In genomic region chr6:109167557-109167956, GRCh38 we compare ENCODE assay signal across 24 cellular contexts.
DNase-seq lines count a peak whose midpoint lies in the region; ATAC-seq and TF ChIP-seq lines count a peak whose summit lies in the region.
"Had no signal": no experiment of that assay in that cellular context is flagged by ENCODE, and none has a peak within 500 bp of the region (broad histone marks: within the 10 kb centered on the region; RNA-seq: fewer than 3 reads in every experiment).

No MANE protein-coding gene starts in this region.

- no peak overlapping the region for H4K12ac ChIP-seq in trophoblast cell (ENCODE audit: low read depth, low read length)

- no peak overlapping the region for H3K23ac ChIP-seq in trophoblast cell (ENCODE audit: low read length)

- H3K4me1 ChIP-seq in HEK293 (ENCODE audit: control insufficient read depth, insufficient read depth, low read length) (no peaks in the 10 kb centered on the region), trophoblast cell (ENCODE audit: control insufficient read depth in 1 of 2, insufficient read depth in 2 of 2, low read length in 2 of 2) (no peaks in the 10 kb centered on the region), upper lobe of left lung (no peaks in the 10 kb centered on the region)
- H3K4me1 ChIP-seq: BE2C, BLaER1 had no signal

- POLR2A ChIA-PET in HEK293 (lab: Yijun Ruan, JAX) = no interaction called here

- TF ChIP-seq POLR2A in upper lobe of left lung (IDR thresholded peaks at IDR 0.05) = no peak

- no peak overlapping the region for H3K9ac ChIP-seq in trophoblast cell (ENCODE audit: low read length)
- H3K9ac ChIP-seq: BLaER1 had no signal

- no peak overlapping the region for H3K18ac ChIP-seq in trophoblast cell (ENCODE audit: low read length)

- H3K27me3 ChIP-seq in trophoblast cell (ENCODE audit: insufficient read depth, low read length) (no peaks in the 10 kb centered on the region), upper lobe of left lung (no peaks in the 10 kb centered on the region)
- H3K27me3 ChIP-seq: BE2C, BLaER1 had no signal

- no peak overlapping the region for H2BK120ac ChIP-seq in trophoblast cell (ENCODE audit: insufficient read depth, low read length, poor library complexity)

- H2BK12ac ChIP-seq in trophoblast cell (ENCODE audit: low read length) = no peak overlapping the region

- TF ChIP-seq CTCF in HEK293 (tag by site-specific recombination; IDR thresholded peaks at IDR 0.05) (no peak), upper lobe of left lung (IDR thresholded peaks at IDR 0.05) (no peak)

- no peak overlapping the region for H2AK5ac ChIP-seq in trophoblast cell (ENCODE audit: low read length)

- no peak overlapping the region for H3K14ac ChIP-seq in trophoblast cell (ENCODE audit: low read length)

- H3K27ac ChIP-seq in HEK293 (ENCODE audit: extremely low read depth, low read depth, low read length) (no peak overlapping the region), trophoblast cell (ENCODE audit: low read depth, low read length) (no peak overlapping the region), upper lobe of left lung (no peak overlapping the region)
- H3K27ac ChIP-seq: BLaER1 had no signal

- H3K79me1 ChIP-seq in trophoblast cell (ENCODE audit: low read length) = no peaks in the 10 kb centered on the region

- H2BK5ac ChIP-seq in trophoblast cell (ENCODE audit: low read depth, low read length, poor library complexity) = no peak overlapping the region

- no peak for TF ChIP-seq EP300 in upper lobe of left lung (IDR thresholded peaks at IDR 0.05)

- no peak overlapping the region for H3K4me3 ChIP-seq in HEK293 (ENCODE audit: low read depth, low read length)
- no peak overlapping the region for H3K4me3 ChIP-seq in trophoblast cell (ENCODE audit: low read depth, low read length)
- no peak overlapping the region for H3K4me3 ChIP-seq in upper lobe of left lung
- H3K4me3 ChIP-seq: BLaER1, GM12878 had no signal

- DNase-seq in NCI-H69 (lab: John Stamatoyannopoulos, UW) = peak; percentile 69
- DNase-seq in left colon = no peak
- DNase-seq in trophoblast cell = no peak
- no peak for DNase-seq in upper lobe of left lung
- DNase-seq in SKM-1 (lab: John Stamatoyannopoulos, UW; ENCODE audit: unreplicated experiment) = no peak
- DNase-seq in iPS-NIHi11 (ENCODE audit: low spot score) = no peak
- DNase-seq: 8988T; ACHN; BE2C; C1 segment of cervical spinal cord; CD4-positive, alpha-beta memory T cell; CD4-positive, CD25-positive, alpha-beta regulatory T cell; CD8-positive, alpha-beta memory T cell; COR-L47; DMS 273 treated with DMSO at 0.1 percent for 48 hours; DMS153; DMS53; DMS79; DND-41; EL; GDM1 had no signal

- H3K4ac ChIP-seq in trophoblast cell (ENCODE audit: low read depth, low read length) = no peak overlapping the region

- intact Hi-C loops in left colon (cut with DNase I, micrococcal nuclease) = no loop called here

- H3K4me2 ChIP-seq in trophoblast cell (ENCODE audit: low read length) = no peak overlapping the region
- H3K4me2 ChIP-seq: BLaER1 had no signal

- H4K8ac ChIP-seq in trophoblast cell (ENCODE audit: low read depth, low read length) = no peak overlapping the region

- peak; percentile 75 for ATAC-seq in left colon
- no peak for ATAC-seq in upper lobe of left lung (ENCODE audit: low FRiP score in 2 of 2)
- ATAC-seq: GM12878 had no signal

- no CpG with 5 or more reads among the region's 4 CpGs for WGBS in trophoblast cell (ENCODE audit: extremely low coverage, insufficient coverage, insufficient read length)
- WGBS in upper lobe of left lung, 2 donors = 87 to 93% methylated on average over 4 of the region's 4 CpGs

- no peak overlapping the region for H2AFZ ChIP-seq in trophoblast cell (ENCODE audit: insufficient read depth, low read length, poor library complexity)

- no peaks in the 10 kb centered on the region for H3K36me3 ChIP-seq in HEK293 (ENCODE audit: control insufficient read depth in 2 of 2, insufficient read depth in 1 of 2, low read length in 2 of 2)
- no peaks in the 10 kb centered on the region for H3K36me3 ChIP-seq in trophoblast cell (ENCODE audit: control insufficient read depth in 1 of 2, insufficient read depth in 2 of 2, low read length in 2 of 2)
- peaks cover 0 to 3% (median 0%) of the 10 kb centered on the region in 4 donors for H3K36me3 ChIP-seq in upper lobe of left lung
- H3K36me3 ChIP-seq: BE2C, BLaER1 had no signal

- CTCF ChIA-PET in HEK293 (lab: Yijun Ruan, JAX) = interaction anchor here (0.7 kb wide), 1 partner anchor 41 kb away, joined by 3 read pairs; no protein-coding TSS in a partner anchor

- peak overlapping the region; percentile 37 for H4K91ac ChIP-seq in trophoblast cell (ENCODE audit: low read depth, low read length)

- no peaks in the 10 kb centered on the region for H3K79me2 ChIP-seq in trophoblast cell (ENCODE audit: control insufficient read depth, insufficient read depth, low read length, poor library complexity)

- H3K9me3 ChIP-seq in HEK293 (ENCODE audit: control insufficient read depth, insufficient read depth, low read depth, low read length) (no peaks in the 10 kb centered on the region), trophoblast cell (ENCODE audit: insufficient read depth, low read depth, low read length) (no peaks in the 10 kb centered on the region), upper lobe of left lung (no peaks in the 10 kb centered on the region)
- H3K9me3 ChIP-seq: BE2C, BLaER1 had no signal

TF ChIP-seq in HEK293, 187 proteins besides CTCF, POLR2A, EP300 and RAD21:
- TF ChIP-seq KLF1 (tag by site-specific recombination; IDR thresholded peaks at IDR 0.05) (0 out of 2 replicates have a peak, but pooled peaks have one; percentile 15), YY2 (tag by site-specific recombination; IDR thresholded peaks at IDR 0.05) (no peak)
